ENCODE assay signal across 22 cellular contexts in genomic region chr12:93663729-93664084, GRCh38.
"Had no signal": no experiment of that assay in that cellular context is flagged by ENCODE, and none has a peak within 500 bp of the region (broad histone marks: within the 10 kb centered on the region; RNA-seq: fewer than 3 reads in every experiment).

No MANE protein-coding gene starts in this region.

- H3K9me3 Mint-ChIP-seq: effector memory CD8-positive, alpha-beta T cell had no signal

- H3K36me3 ChIP-seq: esophagus squamous epithelium, neural progenitor cell, prostate gland, suprapubic skin, transverse colon, upper lobe of right lung, uterus had no signal

- H3K4me3 ChIP-seq: esophagus squamous epithelium, mucosa of descending colon, neural progenitor cell, prostate gland, smooth muscle cell, suprapubic skin, transverse colon, upper lobe of right lung, uterus had no signal

- DNase-seq: cortex of kidney; effector memory CD8-positive, alpha-beta T cell; esophagus squamous epithelium; foreskin melanocyte; mesenchymal stem cell; mucosa of descending colon; naive thymus-derived CD4-positive, alpha-beta T cell; stimulated activated CD4-positive, alpha-beta T cell treated with anti-CD3 and anti-CD28 coated beads, Interleukin-12 subunit alpha, Interleukin-12 subunit beta, amount 100 ng/mL, for 4 hours; stimulated activated CD4-positive, alpha-beta T cell treated with anti-CD3 and anti-CD28 coated beads, Interleukin-1b, Interleukin-23, amount 100 ng/mL, for 48 hours; stimulated activated CD4-positive, alpha-beta T cell treated with anti-CD3 and anti-CD28 coated beads, Interleukin-4, amount 100 ng/mL, for 1 hour; stimulated activated CD8-positive, alpha-beta memory T cell treated with anti-CD3 and anti-CD28 coated beads, Interleukin-4, amount 100 ng/mL, for 48 hours; stimulated activated naive CD4-positive, alpha-beta T cell; stimulated activated naive CD8-positive, alpha-beta T cell treated with anti-CD3 and anti-CD28 coated beads, Interleukin-15, amount 100 ng/mL, for 72 hours; transverse colon; upper lobe of right lung; uterus had no signal

- H3K9ac ChIP-seq: neural progenitor cell had no signal

- H3K4me1 ChIP-seq: neural progenitor cell, prostate gland, suprapubic skin, transverse colon, upper lobe of right lung, uterus had no signal

- H3K4me3 Mint-ChIP-seq: effector memory CD8-positive, alpha-beta T cell; mesothelial cell of epicardium; naive thymus-derived CD4-positive, alpha-beta T cell; nephron; neural progenitor cell; stimulated activated naive CD8-positive, alpha-beta T cell treated with anti-CD3 and anti-CD28 coated beads, Interleukin-15, amount 100 ng/mL, for 72 hours had no signal

- H2AFZ ChIP-seq: neural progenitor cell had no signal

- H3K27me3 ChIP-seq: esophagus squamous epithelium, neural progenitor cell, suprapubic skin, transverse colon, upper lobe of right lung, uterus had no signal

- H3K9me3 ChIP-seq: esophagus squamous epithelium, mucosa of descending colon, prostate gland, suprapubic skin, transverse colon, upper lobe of right lung, uterus had no signal

- H3K27ac Mint-ChIP-seq: effector memory CD8-positive, alpha-beta T cell; mesothelial cell of epicardium; naive thymus-derived CD4-positive, alpha-beta T cell; neural progenitor cell; stimulated activated naive CD8-positive, alpha-beta T cell treated with anti-CD3 and anti-CD28 coated beads, Interleukin-15, amount 100 ng/mL, for 72 hours had no signal

- H3K27ac ChIP-seq: neural progenitor cell, prostate gland, suprapubic skin, transverse colon, upper lobe of right lung, uterus had no signal

- H3K4me2 ChIP-seq: neural progenitor cell, smooth muscle cell had no signal

- ATAC-seq: effector memory CD8-positive, alpha-beta T cell; mucosa of descending colon; naive thymus-derived CD4-positive, alpha-beta T cell; stimulated activated naive CD8-positive, alpha-beta T cell treated with anti-CD3 and anti-CD28 coated beads, Interleukin-15, amount 100 ng/mL, for 72 hours; upper lobe of right lung had no signal

- H3K36me3 Mint-ChIP-seq: mesothelial cell of epicardium, neural progenitor cell had no signal
